In the genomic region with DNA sequence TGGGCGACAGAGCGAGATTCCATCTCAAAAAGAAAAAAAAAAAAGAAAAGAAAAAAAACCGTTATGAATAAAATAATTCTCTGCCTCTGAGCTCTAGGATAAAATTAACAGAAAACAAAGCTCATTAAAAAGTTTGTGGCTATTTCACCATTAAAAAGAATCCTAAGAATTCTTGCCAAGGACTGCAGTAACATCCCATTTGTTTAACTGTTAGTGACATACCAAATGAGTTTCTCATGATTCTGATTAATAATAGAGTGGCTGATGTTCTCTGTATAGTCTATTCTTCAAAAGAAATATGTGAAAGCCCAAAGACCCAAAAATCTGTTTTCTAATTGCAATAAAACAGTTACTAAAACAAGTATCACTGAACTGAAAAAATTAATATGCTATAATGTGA, we compare ENCODE assay signal across 27 cellular contexts. TPM values are rescaled to one million over a fixed set of nuclear protein-coding genes. Genes with fewer than 3 reads are reported as not detected.
DNase-seq lines count a peak whose midpoint lies in the region; ATAC-seq and TF ChIP-seq lines count a peak whose summit lies in the region.
"Had no signal": no experiment of that assay in that cellular context is flagged by ENCODE, and none has a peak within 500 bp of the region (broad histone marks: within the 10 kb centered on the region; RNA-seq: fewer than 3 reads in every experiment).

No MANE protein-coding gene starts in this region.

- no peak overlapping the region for H2BK15ac ChIP-seq in mesenchymal stem cell (ENCODE audit: low read depth, poor library complexity, severe bottlenecking)

- no peak for TF ChIP-seq CTCF in AG10803 (conservative IDR thresholded peaks at IDR 0.05; ENCODE audit: low read length)
- no peak for TF ChIP-seq CTCF in choroid plexus epithelial cell (conservative IDR thresholded peaks at IDR 0.05; ENCODE audit: low read depth, low read length)
- TF ChIP-seq CTCF in endodermal cell (conservative IDR thresholded peaks at IDR 0.05): no peak
- no peak for TF ChIP-seq CTCF in WTC11 (IDR thresholded peaks at IDR 0.05)
- no peak for TF ChIP-seq CTCF in osteocyte (IDR thresholded peaks at IDR 0.05)

- H3K36me3 ChIP-seq in mesenchymal stem cell (ENCODE audit: control insufficient read depth in 1 of 2, insufficient read depth in 2 of 2, low read depth in 1 of 2, low read length in 2 of 2) (peaks cover 18 to 74% of the 10 kb centered on the region in 2 experiments), endodermal cell (ENCODE audit: control insufficient read depth, insufficient read depth, low read length) (peaks cover 76% of the 10 kb centered on the region)

- no peak overlapping the region for H3K23ac ChIP-seq in mesenchymal stem cell (ENCODE audit: low read length in 2 of 2)

- H3K4me3 Mint-ChIP-seq in endodermal cell (no peak overlapping the region), WTC11 (no peak overlapping the region), osteocyte (ENCODE audit: unreplicated experiment) (no peak overlapping the region)
- H3K4me3 Mint-ChIP-seq: activated naive CD8-positive, alpha-beta T cell treated with anti-CD3 and anti-CD28 coated beads, Interleukin-2, amount 50 U/mL, for 24 hours; brain; immature natural killer cell; T-helper 1 cell treated with Interleukin-12 subunit alpha and Interleukin-12 subunit beta and Interleukin-4 antibody, amounts not matched to agents 30 μg/mL and 1 μg/mL, for 36 hours had no signal

- H2BK5ac ChIP-seq in mesenchymal stem cell (ENCODE audit: low read depth, low read length, poor library complexity, severe bottlenecking): no peak overlapping the region

- H3K27me3 Mint-ChIP-seq in endodermal cell (ENCODE audit: insufficient read depth): no peaks in the 10 kb centered on the region
- no peaks in the 10 kb centered on the region for H3K27me3 Mint-ChIP-seq in WTC11 (ENCODE audit: low read depth)
- no peaks in the 10 kb centered on the region for H3K27me3 Mint-ChIP-seq in osteocyte (ENCODE audit: unreplicated experiment)
- H3K27me3 Mint-ChIP-seq: activated naive CD8-positive, alpha-beta T cell treated with anti-CD3 and anti-CD28 coated beads, Interleukin-2, amount 50 U/mL, for 24 hours; brain; naive B cell; progenitor cell of endocrine pancreas had no signal

- H3K4ac ChIP-seq in mesenchymal stem cell (ENCODE audit: low read depth in 1 of 2, low read length in 2 of 2): no peak overlapping the region

- CTCF ChIA-PET in WTC11 (lab: Charles Lee): no interaction called here

- DNase-seq in AG10803 (ENCODE audit: low read depth): peak; percentile 66
- peak; percentile 59 for DNase-seq in M059J (ENCODE audit: low read depth)
- DNase-seq in choroid plexus epithelial cell (ENCODE audit: low read depth): peak; percentile 35
- peak; percentile 22 for DNase-seq in mesenchymal stem cell
- DNase-seq in endodermal cell: no peak
- DNase-seq in NCI-H2171 (lab: John Stamatoyannopoulos, UW): no peak
- DNase-seq in WTC11 (ENCODE audit: low spot score): no peak
- DNase-seq in osteocyte (ENCODE audit: extremely low spot score, unreplicated experiment): no peak
- DNase-seq: activated CD4-positive, alpha-beta T cell treated with anti-CD3 and anti-CD28 coated beads, Interleukin-2, amount 50 U/mL, for 48 hours; activated CD4-positive, CD25-positive, alpha-beta regulatory T cell treated with anti-CD3 and anti-CD28 coated beads, Interleukin-2, amount 50 U/mL, for 72 hours; activated naive CD4-positive, alpha-beta T cell; activated naive CD8-positive, alpha-beta T cell treated with anti-CD3 and anti-CD28 coated beads, Interleukin-2, amount 50 U/mL, for 24 hours; immature natural killer cell; naive B cell; NCI-H2107; NCI-H446 treated with DMSO at 0.1 percent for 48 hours; OCI-M1; stimulated activated CD4-positive, alpha-beta T cell treated with anti-CD3 and anti-CD28 coated beads, Interleukin-4, amount 100 ng/mL, for 1 hour; stomach; thyroid gland had no signal

- no peaks in the 10 kb centered on the region for H3K9me3 ChIP-seq in mesenchymal stem cell (ENCODE audit: control insufficient read depth, low read length)
- no peaks in the 10 kb centered on the region for H3K9me3 ChIP-seq in endodermal cell (ENCODE audit: control insufficient read depth, low read length)
- H3K9me3 ChIP-seq: stomach, thyroid gland, vagina had no signal

- H2AK5ac ChIP-seq in mesenchymal stem cell (ENCODE audit: low read length, severe bottlenecking): no peak overlapping the region

- no peaks in the 10 kb centered on the region for H3K9me3 Mint-ChIP-seq in endodermal cell
- H3K9me3 Mint-ChIP-seq in WTC11: no peaks in the 10 kb centered on the region
- H3K9me3 Mint-ChIP-seq in osteocyte (ENCODE audit: unreplicated experiment): no peaks in the 10 kb centered on the region
- H3K9me3 Mint-ChIP-seq: activated naive CD8-positive, alpha-beta T cell treated with anti-CD3 and anti-CD28 coated beads, Interleukin-2, amount 50 U/mL, for 24 hours; brain; immature natural killer cell; naive B cell; T-helper 1 cell treated with Interleukin-12 subunit alpha and Interleukin-12 subunit beta and Interleukin-4 antibody, amounts not matched to agents 30 μg/mL and 1 μg/mL, for 36 hours had no signal

- H2BK120ac ChIP-seq in mesenchymal stem cell (ENCODE audit: low read depth, low read length): no peak overlapping the region

- H3K36me3 Mint-ChIP-seq in endodermal cell (ENCODE audit: low read depth) (peaks cover 59% of the 10 kb centered on the region), WTC11 (peaks cover 70% of the 10 kb centered on the region), osteocyte (ENCODE audit: unreplicated experiment) (peaks cover 36% of the 10 kb centered on the region)

- no peak overlapping the region for H2BK12ac ChIP-seq in mesenchymal stem cell (ENCODE audit: low read length in 2 of 2)

- H3K4me1 Mint-ChIP-seq in endodermal cell (no peaks in the 10 kb centered on the region), WTC11 (no peaks in the 10 kb centered on the region), osteocyte (ENCODE audit: unreplicated experiment) (no peaks in the 10 kb centered on the region)
- H3K4me1 Mint-ChIP-seq: activated naive CD8-positive, alpha-beta T cell treated with anti-CD3 and anti-CD28 coated beads, Interleukin-2, amount 50 U/mL, for 24 hours; brain; immature natural killer cell; naive B cell had no signal

- no peak overlapping the region for H3K27ac ChIP-seq in mesenchymal stem cell (ENCODE audit: low read length, poor library complexity, severe bottlenecking)
- H3K27ac ChIP-seq in endodermal cell (ENCODE audit: low read depth, low read length): no peak overlapping the region
- H3K27ac ChIP-seq: SK-N-MC, stomach, thyroid gland, vagina had no signal

- H3K4me1 ChIP-seq in mesenchymal stem cell (ENCODE audit: control insufficient read depth, insufficient read depth, low read depth, low read length) (no peaks in the 10 kb centered on the region), endodermal cell (ENCODE audit: control insufficient read depth, insufficient read depth, low read length) (no peaks in the 10 kb centered on the region)
- H3K4me1 ChIP-seq: stomach, thyroid gland, vagina had no signal

- no peak overlapping the region for H4K91ac ChIP-seq in mesenchymal stem cell (ENCODE audit: low read length)

- POLR2A ChIA-PET in WTC11 (lab: Charles Lee): interaction anchor here (0.6 kb wide), 1 partner anchor 16 kb away, joined by 4 read pairs; no protein-coding TSS in a partner anchor

- no peak overlapping the region for H2AFZ ChIP-seq in mesenchymal stem cell (ENCODE audit: low read depth, low read length)

- H3K4me2 ChIP-seq in mesenchymal stem cell (ENCODE audit: low read length, poor library complexity, severe bottlenecking): no peak overlapping the region

- H3K9ac ChIP-seq in mesenchymal stem cell (ENCODE audit: low read length) (peak overlapping the region; percentile 37), endodermal cell (ENCODE audit: extremely low read depth, low read length, poor library complexity, severe bottlenecking) (no peak overlapping the region)

- ATAC-seq in WTC11: no peak
- ATAC-seq: activated naive CD8-positive, alpha-beta T cell treated with anti-CD3 and anti-CD28 coated beads, Interleukin-2, amount 50 U/mL, for 24 hours; left lobe of liver; sciatic nerve had no signal

- no peak overlapping the region for H3K14ac ChIP-seq in mesenchymal stem cell (ENCODE audit: low read length in 2 of 2)

- no peaks in the 10 kb centered on the region for H3K27me3 ChIP-seq in mesenchymal stem cell (ENCODE audit: control insufficient read depth in 1 of 2, insufficient read depth in 1 of 2, low read length in 2 of 2)
- no peaks in the 10 kb centered on the region for H3K27me3 ChIP-seq in endodermal cell (ENCODE audit: control insufficient read depth, insufficient read depth, low read length, poor library complexity, severe bottlenecking)
- H3K27me3 ChIP-seq: stomach, thyroid gland, vagina had no signal

- no peak overlapping the region for H3K4me3 ChIP-seq in AG10803 (ENCODE audit: low read length)
- no peak overlapping the region for H3K4me3 ChIP-seq in choroid plexus epithelial cell (ENCODE audit: low read depth, low read length)
- H3K4me3 ChIP-seq in mesenchymal stem cell (ENCODE audit: insufficient read depth in 1 of 2, low read depth in 1 of 2, low read length in 2 of 2): no peak overlapping the region
- no peak overlapping the region for H3K4me3 ChIP-seq in endodermal cell (ENCODE audit: low read length)
- H3K4me3 ChIP-seq: SK-N-MC, stomach, thyroid gland, vagina had no signal

- WGBS in mesenchymal stem cell: 100% methylated on average over 1 of the region's 3 CpGs
- 76 to 88% methylated on average over 1 to 2 of the region's 3 CpGs for WGBS in endodermal cell (ENCODE audit: insufficient coverage in 1 of 2, insufficient read length in 1 of 2), 2 experiments

- H3K27ac Mint-ChIP-seq in endodermal cell (no peak overlapping the region), WTC11 (no peak overlapping the region), osteocyte (ENCODE audit: unreplicated experiment) (no peak overlapping the region)
- H3K27ac Mint-ChIP-seq: immature natural killer cell; naive B cell; progenitor cell of endocrine pancreas; T-helper 1 cell treated with Interleukin-12 subunit alpha and Interleukin-12 subunit beta and Interleukin-4 antibody, amounts not matched to agents 30 μg/mL and 1 μg/mL, for 36 hours had no signal

- no peak overlapping the region for H3K18ac ChIP-seq in mesenchymal stem cell (ENCODE audit: low read depth in 1 of 2, low read length in 2 of 2)

- H4K8ac ChIP-seq in mesenchymal stem cell (ENCODE audit: low read length): no peak overlapping the region

- peaks cover 4% of the 10 kb centered on the region for H3K79me1 ChIP-seq in mesenchymal stem cell (replicated peaks; ENCODE audit: low read length, poor library complexity, severe bottlenecking)

RNA-seq across cellular contexts. Expression of a gene that starts 19.7 kb away (rescaled TPM):
- total RNA-seq in M059J (2014; rRNA removed; shearing (Covaris generic)): 135 and 150 TPM in 2 replicates
- 41.7 TPM for polyA plus RNA-seq in mesenchymal stem cell (2013, experiment 1 of 2)
- 44.4 TPM for polyA plus RNA-seq in mesenchymal stem cell (2013, experiment 2 of 2)
- total RNA-seq in endodermal cell (100 to 1,000 TPM; 146 to 151 TPM), WTC11 (2021) (147 to 153 TPM (median 152 TPM) in 3 replicates), osteocyte (87.4 and 88.0 TPM in 2 replicates)
- polyA plus RNA-seq in endodermal cell (2013, experiment 1 of 2): 201 TPM
- 165 TPM for polyA plus RNA-seq in endodermal cell (2013, experiment 2 of 2)

RNA-seq across cellular contexts. Expression of a gene that starts 28.1 kb away (rescaled TPM):
- 2.4 and 3.6 TPM in 2 replicates for total RNA-seq in M059J (2014; rRNA removed; shearing (Covaris generic))
- polyA plus RNA-seq in mesenchymal stem cell (2013, experiment 1 of 2): 0.40 TPM
- 0.38 TPM for polyA plus RNA-seq in mesenchymal stem cell (2013, experiment 2 of 2)
- total RNA-seq in endodermal cell: 1 to 10 TPM; 1.7 to 2.6 TPM
- 1.6 TPM for polyA plus RNA-seq in endodermal cell (2013, experiment 1 of 2)
- 0.99 TPM for polyA plus RNA-seq in endodermal cell (2013, experiment 2 of 2)
- 0.99 to 1.6 TPM (median 1.2 TPM) in 3 replicates for total RNA-seq in WTC11 (2021)
- 0.76 and 0.91 TPM in 2 replicates for total RNA-seq in osteocyte

Comparison
In these comparisons a context has a peak if more than half of its experiments do, and no peak if none do; other contexts are left out.
1. DNase-seq: peak in AG10803 (single experiment), M059J (single experiment), choroid plexus epithelial cell (single experiment) and mesenchymal stem cell (single experiment); none in endodermal cell (single experiment), NCI-H2171 (single experiment), WTC11 (single experiment) and osteocyte (single experiment).